ENCODE assay signal across 17 cellular contexts in the genomic region with DNA sequence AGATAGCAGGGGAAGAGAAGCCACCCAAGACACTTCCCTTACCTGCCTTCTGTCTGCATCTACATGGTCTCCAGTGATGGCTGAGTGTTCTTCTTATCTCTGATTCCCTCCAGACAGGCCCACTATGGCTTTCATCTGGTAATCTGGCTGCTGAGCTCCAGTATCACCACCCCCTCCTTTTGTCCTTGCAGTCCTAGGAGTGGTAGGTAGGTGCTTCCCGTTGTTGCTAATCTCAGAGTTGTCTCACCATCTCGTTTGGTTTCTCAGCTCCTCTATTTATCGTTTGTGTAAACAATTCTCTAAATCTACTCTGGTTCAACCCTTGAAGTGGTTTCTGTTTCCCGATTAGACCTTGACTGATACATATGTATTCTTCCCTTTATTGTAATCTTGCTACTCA.
DNase-seq lines count a peak whose midpoint lies in the region; ATAC-seq, FAIRE-seq and TF ChIP-seq lines count a peak whose summit lies in the region.
"Had no signal": no experiment of that assay in that cellular context is flagged by ENCODE, and none has a peak within 500 bp of the region (broad histone marks: within the 10 kb centered on the region; RNA-seq: fewer than 3 reads in every experiment).

No MANE protein-coding gene starts in this region.

- no peak overlapping the region for H2BK120ac ChIP-seq in trophoblast cell (ENCODE audit: insufficient read depth, low read length, poor library complexity)

- no peak overlapping the region for H3K23ac ChIP-seq in trophoblast cell (ENCODE audit: low read length)

- TF ChIP-seq POLR2A in HepG2 (IDR thresholded peaks at IDR 0.05; ENCODE audit: insufficient read depth in 1 of 2, low read depth in 2 of 2, low read length in 2 of 2), result no peak
- TF ChIP-seq POLR2A in thyroid gland (IDR thresholded peaks at IDR 0.05), result no peak

- no TSS peak for BruUV-seq in HepG2 (replicated peaks; lab: Mats Ljungman, UMichigan)

- H3K27me3 ChIP-seq in liver (ENCODE audit: control insufficient read depth in 4 of 4, insufficient read depth in 4 of 4, low read length in 3 of 4), result peaks cover 0 to 3% (median 0%) of the 10 kb centered on the region in 4 donors
- no peaks in the 10 kb centered on the region for H3K27me3 ChIP-seq in HepG2 (ENCODE audit: control insufficient read depth in 1 of 2, insufficient read depth in 2 of 2, low read length in 2 of 2)
- no peaks in the 10 kb centered on the region for H3K27me3 ChIP-seq in endodermal cell (ENCODE audit: control insufficient read depth, insufficient read depth, low read length, poor library complexity, severe bottlenecking)
- no peaks in the 10 kb centered on the region for H3K27me3 ChIP-seq in trophoblast cell (ENCODE audit: insufficient read depth, low read length)
- H3K27me3 ChIP-seq in thyroid gland, result no peaks in the 10 kb centered on the region

- no peak overlapping the region for H4K8ac ChIP-seq in trophoblast cell (ENCODE audit: low read depth, low read length)

- intact Hi-C loops in HepG2 (cut with micrococcal nuclease; ENCODE audit: unreplicated experiment), result no loop called here
- intact Hi-C loops in thyroid gland (cut with DNase I), result no loop called here

- H3K4me3 Mint-ChIP-seq in endodermal cell, result no peak overlapping the region

- FAIRE-seq in HepG2 (lab: Jason Lieb, UNC), result no peak
- FAIRE-seq: GM12892 had no signal

- H4K12ac ChIP-seq in trophoblast cell (ENCODE audit: low read depth, low read length), result no peak overlapping the region

- DNase-seq in HepG2 (ENCODE audit: low spot score), result no peak
- DNase-seq in endodermal cell, result peak; percentile 63
- DNase-seq in trophoblast cell, result no peak
- no peak for DNase-seq in NK-92 (lab: John Stamatoyannopoulos, UW; ENCODE audit: unreplicated experiment)
- DNase-seq in activated CD8-positive, alpha-beta memory T cell treated with anti-CD3 and anti-CD28 coated beads, Interleukin-2, amount 50 U/mL, for 48 hours, result no peak
- no peak for DNase-seq in thyroid gland
- DNase-seq in GM19240 (ENCODE audit: insufficient read length, low spot score), result no peak
- DNase-seq: COR-L47, DMS153, NCI-H1092, NCI-H2081 treated with DMSO at 0.1 percent for 48 hours, NCI-H510A treated with DMSO at 0.1 percent for 48 hours, SHP77 treated with DMSO at 0.1 percent for 48 hours had no signal

- H3K36me3 Mint-ChIP-seq in endodermal cell (ENCODE audit: low read depth), result no peaks in the 10 kb centered on the region

- peaks cover 22% of the 10 kb centered on the region for H3K4me1 Mint-ChIP-seq in endodermal cell

- H3K9me3 Mint-ChIP-seq in endodermal cell, result no peaks in the 10 kb centered on the region

- in situ Hi-C loops in HepG2 (cut with HindIII; ENCODE audit: extremely low pct_ligation_motif_present, low pct_unique_long_range_greater_than_20kb), result no loop called here

- H4K91ac ChIP-seq in trophoblast cell (ENCODE audit: low read depth, low read length), result no peak overlapping the region

- H3K4me1 ChIP-seq in liver (ENCODE audit: control insufficient read depth in 4 of 4, insufficient read depth in 4 of 4, low read length in 3 of 4) (no peaks in the 10 kb centered on the region), HepG2 (ENCODE audit: insufficient read depth, low read length) (no peaks in the 10 kb centered on the region), endodermal cell (ENCODE audit: control insufficient read depth, insufficient read depth, low read length) (peaks cover 11% of the 10 kb centered on the region), trophoblast cell (ENCODE audit: control insufficient read depth in 1 of 2, insufficient read depth in 2 of 2, low read length in 2 of 2) (no peaks in the 10 kb centered on the region), thyroid gland (peaks cover 2 to 3% of the 10 kb centered on the region in 2 donors)
- H3K4me1 ChIP-seq: A549 had no signal

- H2BK5ac ChIP-seq in trophoblast cell (ENCODE audit: low read depth, low read length, poor library complexity), result no peak overlapping the region

- H3K4me3 ChIP-seq in liver (ENCODE audit: low read depth in 1 of 3, low read length in 3 of 3), result no peak overlapping the region
- no peak overlapping the region for H3K4me3 ChIP-seq in HepG2 (replicated peaks in 1 of 3; ENCODE audit: insufficient read depth in 1 of 3, low read depth in 2 of 3, low read length in 3 of 3)
- H3K4me3 ChIP-seq in endodermal cell (ENCODE audit: low read length), result no peak overlapping the region
- no peak overlapping the region for H3K4me3 ChIP-seq in trophoblast cell (ENCODE audit: low read depth, low read length)
- no peak overlapping the region for H3K4me3 ChIP-seq in thyroid gland (replicated peaks in 1 of 3)
- H3K4me3 ChIP-seq: A549 had no signal

- no peaks in the 10 kb centered on the region for H3K27me3 Mint-ChIP-seq in endodermal cell (ENCODE audit: insufficient read depth)

- H2BK12ac ChIP-seq in trophoblast cell (ENCODE audit: low read length), result no peak overlapping the region

- CTCF ChIA-PET in HepG2 (lab: Yijun Ruan, JAX; ENCODE audit: low intra/inter-chr PET ratio, low total read pairs), result no interaction called here

- H3K27ac Mint-ChIP-seq in endodermal cell, result no peak overlapping the region

- no peaks in the 10 kb centered on the region for H3K79me1 ChIP-seq in trophoblast cell (ENCODE audit: low read length)

- H3K18ac ChIP-seq in trophoblast cell (ENCODE audit: low read length), result no peak overlapping the region

- H3K79me2 ChIP-seq in HepG2 (ENCODE audit: insufficient read depth, low read length) (no peaks in the 10 kb centered on the region), trophoblast cell (ENCODE audit: control insufficient read depth, insufficient read depth, low read length, poor library complexity) (no peaks in the 10 kb centered on the region)

- TF ChIP-seq CTCF in liver (IDR thresholded peaks at IDR 0.05; ENCODE audit: low read depth, low read length, missing input control) (no peak), HepG2 (CRISPR knock-in tag; IDR thresholded peaks at IDR 0.05) (no peak), endodermal cell (conservative IDR thresholded peaks at IDR 0.05) (peak; percentile 14), thyroid gland (IDR thresholded peaks at IDR 0.05) (no peak)

- H4K20me1 ChIP-seq in HepG2 (ENCODE audit: insufficient read depth, low read length), result no peaks in the 10 kb centered on the region

- H3K9ac ChIP-seq in liver (ENCODE audit: low read depth in 1 of 2, low read length in 2 of 2) (no peak overlapping the region), HepG2 (ENCODE audit: insufficient read depth, low read depth, low read length) (no peak overlapping the region), endodermal cell (ENCODE audit: extremely low read depth, low read length, poor library complexity, severe bottlenecking) (no peak overlapping the region), trophoblast cell (ENCODE audit: low read length) (peak overlapping the region; percentile 55)
- H3K9ac ChIP-seq: KMS-11 had no signal

- TF ChIP-seq EP300 in HepG2 (IDR thresholded peaks at IDR 0.05; ENCODE audit: low read depth in 2 of 2, low read length in 2 of 2), result no peak
- no peak for TF ChIP-seq EP300 in HepG2 (CRISPR knock-in tag; IDR thresholded peaks at IDR 0.05; ENCODE audit: borderline replicate concordance)

- 28% methylated on average over 4 of the region's 4 CpGs for WGBS in liver
- WGBS in HepG2 (ENCODE audit: low lambda C conversion rate), result 3% methylated on average over 4 of the region's 4 CpGs
- WGBS in endodermal cell (ENCODE audit: insufficient coverage in 1 of 2, insufficient read length in 1 of 2), 2 experiments, result 28 to 52% methylated on average over 4 of the region's 4 CpGs
- WGBS in trophoblast cell (ENCODE audit: extremely low coverage, insufficient coverage, insufficient read length), result no CpG with 5 or more reads among the region's 4 CpGs
- WGBS in thyroid gland, 2 donors, result 42 to 43% methylated on average over 4 of the region's 4 CpGs

- H3K14ac ChIP-seq in trophoblast cell (ENCODE audit: low read length), result no peak overlapping the region

- no peak overlapping the region for H3K4ac ChIP-seq in trophoblast cell (ENCODE audit: low read depth, low read length)

- H3K4me2 ChIP-seq in HepG2 (ENCODE audit: low read depth, low read length) (no peak overlapping the region), trophoblast cell (ENCODE audit: low read length) (no peak overlapping the region)
- H3K4me2 ChIP-seq: A549, KMS-11 had no signal

- H2AFZ ChIP-seq in HepG2 (ENCODE audit: low read length), result no peak overlapping the region
- H2AFZ ChIP-seq in trophoblast cell (ENCODE audit: insufficient read depth, low read length, poor library complexity), result no peak overlapping the region

- H3K36me3 ChIP-seq in liver (ENCODE audit: control insufficient read depth in 4 of 4, insufficient read depth in 3 of 4, low read depth in 1 of 4, low read length in 3 of 4), result no peaks in the 10 kb centered on the region
- H3K36me3 ChIP-seq in HepG2 (replicated peaks in 1 of 2; ENCODE audit: control insufficient read depth in 1 of 2, insufficient read depth in 2 of 2, low read length in 2 of 2), result no peaks in the 10 kb centered on the region
- no peaks in the 10 kb centered on the region for H3K36me3 ChIP-seq in endodermal cell (ENCODE audit: control insufficient read depth, insufficient read depth, low read length)
- H3K36me3 ChIP-seq in trophoblast cell (ENCODE audit: control insufficient read depth in 1 of 2, insufficient read depth in 2 of 2, low read length in 2 of 2), result no peaks in the 10 kb centered on the region
- H3K36me3 ChIP-seq in thyroid gland, result no peaks in the 10 kb centered on the region

- H3K9me3 ChIP-seq in liver (ENCODE audit: control insufficient read depth in 4 of 4, low read length in 3 of 4) (no peaks in the 10 kb centered on the region), HepG2 (ENCODE audit: low read length) (no peaks in the 10 kb centered on the region), endodermal cell (ENCODE audit: control insufficient read depth, low read length) (no peaks in the 10 kb centered on the region), trophoblast cell (ENCODE audit: insufficient read depth, low read depth, low read length) (no peaks in the 10 kb centered on the region), thyroid gland (no peaks in the 10 kb centered on the region)
- H3K9me3 ChIP-seq: A549 had no signal

- POLR2A ChIA-PET in HepG2 (lab: Yijun Ruan, JAX), result no interaction called here

- H3K27ac ChIP-seq in liver (ENCODE audit: low read depth in 1 of 2, low read length in 2 of 2) (peak overlapping the region; percentile 18 to 33), HepG2 (ENCODE audit: extremely low read length, insufficient read depth, low read length) (no peak overlapping the region), endodermal cell (ENCODE audit: low read depth, low read length) (no peak overlapping the region), trophoblast cell (ENCODE audit: low read depth, low read length) (no peak overlapping the region), thyroid gland (no peak overlapping the region)
- H3K27ac ChIP-seq: KMS-11 had no signal

- TF ChIP-seq RAD21 in liver (IDR thresholded peaks at IDR 0.05) (no peak), HepG2 (CRISPR knock-in tag; IDR thresholded peaks at IDR 0.05) (no peak)

- ATAC-seq in HepG2, result no peak
- ATAC-seq: A549 had no signal

- H2AK5ac ChIP-seq in trophoblast cell (ENCODE audit: low read length), result no peak overlapping the region

TF ChIP-seq in liver, 16 proteins besides CTCF, POLR2A, EP300 and RAD21 (continues in another document):
- TF ChIP-seq TAF1 (conservative IDR thresholded peaks at IDR 0.05), result no peak

TF ChIP-seq in HepG2, 621 proteins besides CTCF, POLR2A, EP300 and RAD21 (continues in another document):
- TF ChIP-seq TCF12 (IDR thresholded peaks at IDR 0.05) (no peak), TCF12 (CRISPR knock-in tag; IDR thresholded peaks at IDR 0.05) (no peak)

Comparison
In these comparisons a context has a peak if more than half of its experiments do, and no peak if none do; other contexts are left out.
1. H3K27ac ChIP-seq: peak in liver (2 of 2); none in HepG2 (single experiment), endodermal cell (single experiment), trophoblast cell (single experiment) and thyroid gland (0 of 3).